In genomic region chr14:91284791-91285548, GRCh38 we compare ENCODE assay signal across 13 cellular contexts. TPM values are rescaled to one million over a fixed set of nuclear protein-coding genes. Genes with fewer than 3 reads are reported as not detected.
DNase-seq lines count a peak whose midpoint lies in the region; ATAC-seq and TF ChIP-seq lines count a peak whose summit lies in the region.
"Had no signal": no experiment of that assay in that cellular context is flagged by ENCODE, and none has a peak within 500 bp of the region (broad histone marks: within the 10 kb centered on the region; RNA-seq: fewer than 3 reads in every experiment).

No MANE protein-coding gene starts in this region.

- H3K27ac Mint-ChIP-seq in IgD-negative memory B cell: peak overlapping the region in 2 of 3 donors; percentile 81 to 89
- peak overlapping the region; percentile 52 for H3K27ac Mint-ChIP-seq in activated naive CD8-positive, alpha-beta T cell treated with anti-CD3 and anti-CD28 coated beads, Interleukin-2, amount 50 U/mL, for 24 hours

- no peaks in the 10 kb centered on the region for H3K79me2 ChIP-seq in osteoblast (ENCODE audit: insufficient read depth, low read length)

- in situ Hi-C loops in brain microvascular endothelial cell (cut with HindIII; ENCODE audit: low pct_ligation_motif_present, low sequenced_read_pairs): loop anchor here (25.0 kb wide), 2 partner anchors 98 to 373 kb away; no protein-coding TSS in a partner anchor

- H3K4me1 ChIP-seq in osteoblast (ENCODE audit: insufficient read depth, low read length): peaks cover 26% of the 10 kb centered on the region

- H3K4me1 Mint-ChIP-seq in IgD-negative memory B cell: peaks cover 5 to 17% (median 7%) of the 10 kb centered on the region in 3 donors
- peaks cover 26% of the 10 kb centered on the region for H3K4me1 Mint-ChIP-seq in activated naive CD8-positive, alpha-beta T cell treated with anti-CD3 and anti-CD28 coated beads, Interleukin-2, amount 50 U/mL, for 24 hours

- peak overlapping the region in 1 of 4 donors; percentile 40 for H3K4me3 Mint-ChIP-seq in IgD-negative memory B cell
- H3K4me3 Mint-ChIP-seq in activated naive CD8-positive, alpha-beta T cell treated with anti-CD3 and anti-CD28 coated beads, Interleukin-2, amount 50 U/mL, for 24 hours: no peak overlapping the region

- H3K4me2 ChIP-seq in osteoblast (ENCODE audit: insufficient read depth, low read length): peak overlapping the region; percentile 56

- H3K27me3 ChIP-seq in osteoblast (ENCODE audit: insufficient read depth, low read length): no peaks in the 10 kb centered on the region
- no peaks in the 10 kb centered on the region for H3K27me3 ChIP-seq in brain microvascular endothelial cell (replicated peaks)

- peaks cover 12% of the 10 kb centered on the region for H3K36me3 Mint-ChIP-seq in IgD-negative memory B cell
- peaks cover 65% of the 10 kb centered on the region for H3K36me3 Mint-ChIP-seq in activated naive CD8-positive, alpha-beta T cell treated with anti-CD3 and anti-CD28 coated beads, Interleukin-2, amount 50 U/mL, for 24 hours (ENCODE audit: low read depth)

- no peak overlapping the region for H3K4me3 ChIP-seq in osteoblast (ENCODE audit: insufficient read depth, low read length)
- H3K4me3 ChIP-seq in brain microvascular endothelial cell (ENCODE audit: low read depth, low read length): no peak overlapping the region

- peak overlapping the region; percentile 42 for H2AFZ ChIP-seq in osteoblast (ENCODE audit: low read length)

- H3K9me3 Mint-ChIP-seq in IgD-negative memory B cell: no peaks in the 10 kb centered on the region
- no peaks in the 10 kb centered on the region for H3K9me3 Mint-ChIP-seq in activated naive CD8-positive, alpha-beta T cell treated with anti-CD3 and anti-CD28 coated beads, Interleukin-2, amount 50 U/mL, for 24 hours

- H3K27ac ChIP-seq in osteoblast (ENCODE audit: low read depth, low read length) (peak overlapping the region; percentile 42), brain microvascular endothelial cell (no peak overlapping the region)

- TF ChIP-seq CTCF in osteoblast (IDR thresholded peaks at IDR 0.05; ENCODE audit: extremely low read depth, low read depth, low read length) (no peak), brain microvascular endothelial cell (IDR thresholded peaks at IDR 0.05; ENCODE audit: low read depth, low read length, missing control alignments) (no peak)

- H3K9me3 ChIP-seq in osteoblast (ENCODE audit: low read depth, low read length): no peaks in the 10 kb centered on the region

- no peaks in the 10 kb centered on the region for H4K20me1 ChIP-seq in osteoblast (ENCODE audit: insufficient read depth, low read length)

- no peaks in the 10 kb centered on the region for H3K36me3 ChIP-seq in osteoblast (ENCODE audit: insufficient read depth, low read length)
- no peaks in the 10 kb centered on the region for H3K36me3 ChIP-seq in brain microvascular endothelial cell (replicated peaks)

- H3K27me3 Mint-ChIP-seq in IgD-negative memory B cell: no peaks in the 10 kb centered on the region
- H3K27me3 Mint-ChIP-seq in activated naive CD8-positive, alpha-beta T cell treated with anti-CD3 and anti-CD28 coated beads, Interleukin-2, amount 50 U/mL, for 24 hours: no peaks in the 10 kb centered on the region

- DNase-seq in NCI-H2081 (lab: John Stamatoyannopoulos, UW) (peak; percentile 12 to 57), NCI-H2081 treated with DMSO at 0.1 percent for 48 hours (lab: John Stamatoyannopoulos, UW) (no peak), osteoblast (ENCODE audit: insufficient read length, low spot score, missing footprints) (peak; percentile 54), brain microvascular endothelial cell (no peak)
- DNase-seq in activated naive CD8-positive, alpha-beta T cell treated with anti-CD3 and anti-CD28 coated beads, Interleukin-2, amount 50 U/mL, for 24 hours: no peak
- DNase-seq: amygdala; erythroblast; NCI-H187; stimulated activated CD4-positive, alpha-beta T cell treated with anti-CD3 and anti-CD28 coated beads, Interleukin-2, amount 100 ng/mL, for 24 hours; substantia nigra had no signal

- no peak for ATAC-seq in activated naive CD8-positive, alpha-beta T cell treated with anti-CD3 and anti-CD28 coated beads, Interleukin-2, amount 50 U/mL, for 24 hours
- ATAC-seq in GM21390 (IDR thresholded peaks at IDR 0.05; ENCODE audit: unreplicated experiment) (no peak), GM19467 (IDR thresholded peaks at IDR 0.05; ENCODE audit: unreplicated experiment) (no peak)

RNA-seq across cellular contexts. Expression of gene GPR68, which starts 40.5 kb away (rescaled TPM):
- polyA plus RNA-seq in IgD-negative memory B cell: 1.6 TPM
- total RNA-seq in osteoblast: 8.0 and 8.5 TPM in 2 replicates

Comparison
In these comparisons a context has a peak if more than half of its experiments do, and no peak if none do; other contexts are left out.
1. DNase-seq: peak in NCI-H2081 (2 of 2) and osteoblast (single experiment); none in NCI-H2081 treated with DMSO at 0.1 percent for 48 hours (single experiment), activated naive CD8-positive, alpha-beta T cell treated with anti-CD3 and anti-CD28 coated beads, Interleukin-2, amount 50 U/mL, for 24 hours (single experiment) and brain microvascular endothelial cell (single experiment).